In the genomic region with DNA sequence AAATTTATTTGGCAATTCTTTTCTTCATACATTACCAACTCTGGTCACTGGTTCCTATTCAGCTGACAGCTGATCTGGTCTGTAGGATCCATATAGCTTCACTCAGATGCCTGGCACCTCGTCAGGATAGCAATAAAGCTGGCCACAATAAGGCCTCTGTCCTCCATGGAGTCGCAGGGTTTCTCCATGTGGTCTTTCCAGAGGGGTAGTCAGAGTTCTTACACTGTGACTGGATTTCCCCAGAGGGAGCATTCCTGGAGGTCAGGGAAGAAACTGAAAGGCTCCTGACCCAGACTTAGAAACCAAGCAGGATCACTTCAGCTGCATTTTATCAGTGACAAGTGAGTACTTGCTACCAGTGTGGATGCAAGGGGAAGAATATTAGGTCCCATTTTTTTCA, we compare ENCODE assay signal across 18 cellular contexts. TPM values are rescaled to one million over a fixed set of nuclear protein-coding genes. Genes with fewer than 3 reads are reported as not detected.
"Had no signal": no experiment of that assay in that cellular context is flagged by ENCODE, and none has a peak within 500 bp of the region (broad histone marks: within the 10 kb centered on the region; RNA-seq: fewer than 3 reads in every experiment).

No MANE protein-coding gene starts in this region.

- H3K4me1 ChIP-seq: gastrocnemius medialis, heart left ventricle, pancreas, upper lobe of right lung had no signal

- H3K36me3 ChIP-seq: gastrocnemius medialis, heart left ventricle, pancreas, upper lobe of right lung had no signal

- H3K27ac ChIP-seq: gastrocnemius medialis, heart left ventricle, pancreas, upper lobe of right lung had no signal

- H3K4me3 ChIP-seq: gastrocnemius medialis, heart left ventricle, pancreas, upper lobe of right lung had no signal

- ATAC-seq: activated CD8-positive, alpha-beta T cell treated with anti-CD3 and anti-CD28 coated beads for 36 hours; activated T-helper 17 cell treated with anti-CD3 and anti-CD28 coated beads, Interleukin-2, amount 50 U/mL, for 72 hours; gastrocnemius medialis; heart left ventricle; left ventricle myocardium superior; naive thymus-derived CD8-positive, alpha-beta T cell; pancreas; sciatic nerve; stimulated activated naive B cell treated with anti-CD40 and anti-IgM and Interleukin-4, amounts not matched to agents 10 μg/mL and 1 μg/mL and 100 μg/mL, for 72 hours; upper lobe of right lung had no signal

- DNase-seq: activated B cell treated with CpG ODN at 0.5 μM for 24 hours; activated CD4-positive, alpha-beta T cell treated with anti-CD3 and anti-CD28 coated beads for 48 hours; activated CD8-positive, alpha-beta T cell treated with anti-CD3 and anti-CD28 coated beads for 36 hours; activated naive CD4-positive, alpha-beta T cell; activated naive CD8-positive, alpha-beta T cell treated with anti-CD3 and anti-CD28 coated beads for 36 hours; activated T-cell treated with anti-CD3 and anti-CD28 coated beads, Interleukin-2, amount 50 U/mL, for 1 hour; amniotic stem cell; gastrocnemius medialis; heart left ventricle; kidney glomerular epithelial cell; left ventricle myocardium superior; naive thymus-derived CD8-positive, alpha-beta T cell; pancreas; stimulated activated naive B cell treated with anti-CD40 and anti-IgM and Interleukin-4, amounts not matched to agents 10 μg/mL and 1 μg/mL and 100 μg/mL, for 72 hours; upper lobe of right lung had no signal

- H3K27me3 ChIP-seq: gastrocnemius medialis, pancreas had no signal

- H3K9me3 ChIP-seq: gastrocnemius medialis, pancreas, upper lobe of right lung had no signal

RNA-seq across cellular contexts. Expression of a gene that starts 34.9 kb away (rescaled TPM):
- total RNA-seq: activated B cell treated with CpG ODN at 0.5 μM for 24 hours; activated CD8-positive, alpha-beta T cell treated with anti-CD3 and anti-CD28 coated beads for 36 hours; activated naive CD8-positive, alpha-beta T cell treated with anti-CD3 and anti-CD28 coated beads for 36 hours; activated T-helper 17 cell treated with anti-CD3 and anti-CD28 coated beads, Interleukin-2, amount 50 U/mL, for 72 hours; left ventricle myocardium superior; mucosa of gallbladder; naive thymus-derived CD8-positive, alpha-beta T cell had no signal
- polyA plus RNA-seq: heart left ventricle; naive thymus-derived CD8-positive, alpha-beta T cell had no signal

RNA-seq across cellular contexts. Expression of a gene that starts 39.9 kb away (rescaled TPM):
- total RNA-seq: activated B cell treated with CpG ODN at 0.5 μM for 24 hours; activated CD8-positive, alpha-beta T cell treated with anti-CD3 and anti-CD28 coated beads for 36 hours; naive thymus-derived CD8-positive, alpha-beta T cell had no signal
- polyA plus RNA-seq: naive thymus-derived CD8-positive, alpha-beta T cell had no signal
